In genomic region chr6:38612386-38612965, GRCh38 we compare ENCODE assay signal across 17 cellular contexts. TPM values are rescaled to one million over a fixed set of nuclear protein-coding genes. Genes with fewer than 3 reads are reported as not detected.
DNase-seq lines count a peak whose midpoint lies in the region; ATAC-seq and TF ChIP-seq lines count a peak whose summit lies in the region.
"Had no signal": no experiment of that assay in that cellular context is flagged by ENCODE, and none has a peak within 500 bp of the region (broad histone marks: within the 10 kb centered on the region; RNA-seq: fewer than 3 reads in every experiment).

No MANE protein-coding gene starts in this region.

- no peaks in the 10 kb centered on the region for H3K9me3 Mint-ChIP-seq in chondrocyte (ENCODE audit: low read depth)
- H3K9me3 Mint-ChIP-seq: effector memory CD8-positive, alpha-beta T cell; nephron had no signal

- H3K4me3 Mint-ChIP-seq in chondrocyte (ENCODE audit: unreplicated experiment) = no peak overlapping the region
- H3K4me3 Mint-ChIP-seq: effector memory CD8-positive, alpha-beta T cell; nephron had no signal

- H3K79me2 ChIP-seq in ACC112 (ENCODE audit: control insufficient read depth, insufficient read depth, low read length, unreplicated experiment) = no peaks in the 10 kb centered on the region

- H3K27me3 ChIP-seq in ACC112 (ENCODE audit: insufficient read depth, low read length) (no peaks in the 10 kb centered on the region), upper lobe of right lung (no peaks in the 10 kb centered on the region)

- H3K27me3 Mint-ChIP-seq in chondrocyte (ENCODE audit: low read depth) = no peaks in the 10 kb centered on the region
- H3K27me3 Mint-ChIP-seq: effector memory CD8-positive, alpha-beta T cell had no signal

- peak overlapping the region; percentile 42 for H3K27ac Mint-ChIP-seq in chondrocyte (ENCODE audit: unreplicated experiment)
- H3K27ac Mint-ChIP-seq: effector memory CD8-positive, alpha-beta T cell; nephron had no signal

- no peaks in the 10 kb centered on the region for H3K36me3 ChIP-seq in ACC112 (ENCODE audit: insufficient read depth, low read length)
- H3K36me3 ChIP-seq in upper lobe of right lung = no peaks in the 10 kb centered on the region

- no peak overlapping the region for H2AFZ ChIP-seq in ACC112 (ENCODE audit: low read length, unreplicated experiment)

- intact Hi-C loops in upper lobe of right lung (cut with DNase I) = no loop called here

- H3K9me3 ChIP-seq in upper lobe of right lung = no peaks in the 10 kb centered on the region

- H3K27ac ChIP-seq in ACC112 (ENCODE audit: low read depth, low read length) = 0 out of 2 replicates have a peak overlapping the region, but pooled peaks have one; percentile 2
- no peak overlapping the region for H3K27ac ChIP-seq in upper lobe of right lung
- H3K27ac ChIP-seq: VCaP had no signal

- no peak overlapping the region for H3K4me3 ChIP-seq in ACC112 (ENCODE audit: low read depth, low read length)
- no peak overlapping the region for H3K4me3 ChIP-seq in upper lobe of right lung

- TF ChIP-seq CTCF in chondrocyte (IDR thresholded peaks at IDR 0.05) (no peak), upper lobe of right lung (IDR thresholded peaks at IDR 0.05) (no peak)

- peak; percentile 77 for DNase-seq in HCEC 1CT
- DNase-seq in chondrocyte (ENCODE audit: low spot score) = no peak
- DNase-seq in kidney tubule cell (ENCODE audit: low spot score) = peak; percentile 17
- DNase-seq in mesenteric fat pad (ENCODE audit: low spot score) = no peak
- DNase-seq in upper lobe of right lung = no peak
- DNase-seq in activated naive CD4-positive, alpha-beta T cell (lab: John Stamatoyannopoulos, UW) = no peak
- DNase-seq in SK-N-DZ (ENCODE audit: low spot score) = no peak
- DNase-seq: activated gamma-delta T cell; effector memory CD8-positive, alpha-beta T cell; Kasumi-1; left ventricle myocardium superior; NCI-H187; retina; stimulated activated CD4-positive, alpha-beta T cell treated with anti-CD3 and anti-CD28 coated beads, Interleukin-2, amount 100 ng/mL, for 48 hours had no signal

- H3K4me1 Mint-ChIP-seq in chondrocyte (ENCODE audit: low read depth) = peaks cover 27% of the 10 kb centered on the region

- H3K36me3 Mint-ChIP-seq in chondrocyte (ENCODE audit: low read depth) = no peaks in the 10 kb centered on the region

- no peak for ATAC-seq in upper lobe of right lung
- ATAC-seq: effector memory CD8-positive, alpha-beta T cell; left ventricle myocardium superior had no signal

- H3K4me1 ChIP-seq in ACC112 (ENCODE audit: control insufficient read depth, insufficient read depth, low read length, unreplicated experiment) (no peaks in the 10 kb centered on the region), upper lobe of right lung (peaks cover 31% of the 10 kb centered on the region)

RNA-seq across cellular contexts. Expression of gene BTBD9, which starts 27.3 kb away (rescaled TPM):
- total RNA-seq in chondrocyte (14.0 to 15.3 TPM (median 14.8 TPM) in 3 replicates), mesenteric fat pad (15.6 TPM), upper lobe of right lung (47.9 TPM)
- polyA plus RNA-seq in SK-N-DZ (2014; cell fraction: cytosol; rRNA removed) = 1.4 and 1.6 TPM in 2 replicates
- polyA plus RNA-seq in SK-N-DZ (2014; cell fraction: nucleus; rRNA removed) = 1.1 and 1.2 TPM in 2 replicates

Comparison
In these comparisons a context has a peak if more than half of its experiments do, and no peak if none do; other contexts are left out.
1. DNase-seq: peak in HCEC 1CT (single experiment) and kidney tubule cell (single experiment); none in chondrocyte (single experiment), mesenteric fat pad (single experiment), upper lobe of right lung (single experiment), activated naive CD4-positive, alpha-beta T cell (0 of 4) and SK-N-DZ (single experiment).